In genomic region chr12:107600596-107601144, GRCh38 we compare ENCODE assay signal across 14 cellular contexts.
"Had no signal": no experiment of that assay in that cellular context is flagged by ENCODE, and none has a peak within 500 bp of the region (broad histone marks: within the 10 kb centered on the region; RNA-seq: fewer than 3 reads in every experiment).

No MANE protein-coding gene starts in this region.

- H3K9me3 ChIP-seq: prostate gland, right lobe of liver, spleen, transverse colon had no signal

- H3K4me3 Mint-ChIP-seq: effector memory CD8-positive, alpha-beta T cell; memory B cell; natural killer cell treated with Interleukin-12 subunit alpha and Interleukin-12 subunit beta and Interleukin-15 and Interleukin-18, amount 100 ng/mL, for 72 hours; stimulated activated naive B cell treated with anti-CD40 and anti-IgM and Interleukin-4, amounts not matched to agents 10 μg/mL and 1 μg/mL and 100 μg/mL, for 72 hours had no signal

- H3K27ac Mint-ChIP-seq: activated T-helper 2 cell treated with anti-CD3 and anti-CD28 coated beads, Interferon-gamma antibody, Interleukin-2, Interleukin-4, amounts not matched to agents 10 μg/mL and 5 μg/mL and 100 μg/mL, durations not matched to agents 14 hours and 24 hours and 36 hours; memory B cell; natural killer cell treated with Interleukin-12 subunit alpha and Interleukin-12 subunit beta and Interleukin-15 and Interleukin-18, amount 100 ng/mL, for 72 hours; stimulated activated naive B cell treated with anti-CD40 and anti-IgM and Interleukin-4, amounts not matched to agents 10 μg/mL and 1 μg/mL and 100 μg/mL, for 72 hours had no signal

- H3K27me3 Mint-ChIP-seq: effector memory CD8-positive, alpha-beta T cell; natural killer cell treated with Interleukin-12 subunit alpha and Interleukin-12 subunit beta and Interleukin-15 and Interleukin-18, amount 100 ng/mL, for 72 hours; stimulated activated naive B cell treated with anti-CD40 and anti-IgM and Interleukin-4, amounts not matched to agents 10 μg/mL and 1 μg/mL and 100 μg/mL, for 72 hours had no signal

- H3K4me3 ChIP-seq: prostate gland, right lobe of liver, spleen, transverse colon had no signal

- H3K36me3 Mint-ChIP-seq: memory B cell; natural killer cell treated with Interleukin-12 subunit alpha and Interleukin-12 subunit beta and Interleukin-15 and Interleukin-18, amount 100 ng/mL, for 72 hours; stimulated activated naive B cell treated with anti-CD40 and anti-IgM and Interleukin-4, amounts not matched to agents 10 μg/mL and 1 μg/mL and 100 μg/mL, for 72 hours had no signal

- ATAC-seq: effector memory CD8-positive, alpha-beta T cell; natural killer cell treated with Interleukin-12 subunit alpha and Interleukin-12 subunit beta and Interleukin-15 and Interleukin-18, amount 100 ng/mL, for 72 hours; right lobe of liver; stimulated activated naive B cell treated with anti-CD40 and anti-IgM and Interleukin-4, amounts not matched to agents 10 μg/mL and 1 μg/mL and 100 μg/mL, for 72 hours had no signal

- H3K4me1 ChIP-seq: prostate gland, right lobe of liver, spleen, transverse colon had no signal

- H3K27me3 ChIP-seq: right lobe of liver, spleen, transverse colon had no signal

- H3K27ac ChIP-seq: prostate gland, right lobe of liver, spleen, transverse colon had no signal

- H3K9me3 Mint-ChIP-seq: activated T-helper 2 cell treated with anti-CD3 and anti-CD28 coated beads, Interferon-gamma antibody, Interleukin-2, Interleukin-4, amounts not matched to agents 10 μg/mL and 5 μg/mL and 100 μg/mL, durations not matched to agents 14 hours and 24 hours and 36 hours; effector memory CD8-positive, alpha-beta T cell; memory B cell; natural killer cell treated with Interleukin-12 subunit alpha and Interleukin-12 subunit beta and Interleukin-15 and Interleukin-18, amount 100 ng/mL, for 72 hours; stimulated activated naive B cell treated with anti-CD40 and anti-IgM and Interleukin-4, amounts not matched to agents 10 μg/mL and 1 μg/mL and 100 μg/mL, for 72 hours had no signal

- DNase-seq: activated CD4-positive, alpha-beta T cell treated with anti-CD3 and anti-CD28 coated beads, Interleukin-2, amount 50 U/mL, for 1 hour; activated naive CD4-positive, alpha-beta T cell treated with anti-CD3 and anti-CD28 coated beads, Interleukin-2, amount 50 U/mL, for 16 hours; central memory CD4-positive, alpha-beta T cell; effector memory CD8-positive, alpha-beta T cell; occipital lobe; right lobe of liver; spleen; stimulated activated CD4-positive, alpha-beta T cell treated with anti-CD3 and anti-CD28 coated beads, Interleukin-1b, Interleukin-23, amount 100 ng/mL, for 48 hours; stimulated activated naive B cell treated with anti-CD40 and anti-IgM and Interleukin-4, amounts not matched to agents 10 μg/mL and 1 μg/mL and 100 μg/mL, for 72 hours; transverse colon had no signal

- H3K36me3 ChIP-seq: prostate gland, right lobe of liver, spleen, transverse colon had no signal
